In genomic region chr22:26479043-26479791, GRCh38 we compare ENCODE assay signal across 1 cellular context.
TF ChIP-seq lines count a peak whose summit lies in the region.

No MANE protein-coding gene starts in this region.

TF ChIP-seq in endothelial cell of umbilical vein, 7 proteins besides CTCF, POLR2A, EP300 and RAD21:
- TF ChIP-seq FOS (IDR thresholded peaks at IDR 0.05; ENCODE audit: borderline replicate concordance, insufficient read depth, low read length) (no peak), POLR2AphosphoS5 (IDR thresholded peaks at IDR 0.05; ENCODE audit: insufficient read depth, low read depth, low read length) (no peak), MAX (IDR thresholded peaks at IDR 0.05; ENCODE audit: insufficient read depth, insufficient read length) (no peak), MYC (IDR thresholded peaks at IDR 0.05; ENCODE audit: low read depth, low read length) (no peak), GATA2 (IDR thresholded peaks at IDR 0.05; ENCODE audit: insufficient read depth, insufficient read length, low read depth, low read length) (no peak), EZH2 (IDR thresholded peaks at IDR 0.05; ENCODE audit: borderline replicate concordance, low read depth, low read length, severe bottlenecking) (no peak), JUN (IDR thresholded peaks at IDR 0.05; ENCODE audit: borderline replicate concordance, insufficient read depth, insufficient read length, low read depth) (no peak)
